Comparison of ENCODE assay signal across 8 cellular contexts in genomic region chr2:28390857-28391563, GRCh38. TPM values are rescaled to one million over a fixed set of nuclear protein-coding genes. Genes with fewer than 3 reads are reported as not detected.
DNase-seq lines count a peak whose midpoint lies in the region; ATAC-seq and FAIRE-seq lines count a peak whose summit lies in the region.

No MANE protein-coding gene starts in this region.

- H3K4me1 Mint-ChIP-seq in CD4-positive, alpha-beta memory T cell: peaks cover 7 to 42% (median 13%) of the 10 kb centered on the region in 4 donors

- CTCF ChIA-PET in CD4-positive, alpha-beta memory T cell (lab: Charles Lee; ENCODE audit: partially characterized antibody): interaction anchor here (0.6 to 2.0 kb wide), 10 partner anchors 9 to 62 kb away, joined by 3 to 7 read pairs (median 5); no protein-coding TSS in a partner anchor

- no peaks in the 10 kb centered on the region for H3K27me3 ChIP-seq in CD4-positive, alpha-beta memory T cell (ENCODE audit: insufficient read depth, low read length)
- H3K27me3 ChIP-seq in esophagus (ENCODE audit: control insufficient read depth in 1 of 2, insufficient read depth in 2 of 2, low read length in 2 of 2): no peaks in the 10 kb centered on the region
- H3K27me3 ChIP-seq in mucosa of rectum (ENCODE audit: control insufficient read depth in 2 of 2, insufficient read depth in 2 of 2, low read length in 2 of 2): no peaks in the 10 kb centered on the region

- H3K9me3 ChIP-seq in CD4-positive, alpha-beta memory T cell (ENCODE audit: control insufficient read depth in 1 of 2, low read length in 2 of 2): no peaks in the 10 kb centered on the region
- H3K9me3 ChIP-seq in esophagus (ENCODE audit: control insufficient read depth in 2 of 2, insufficient read depth in 1 of 2, low read depth in 1 of 2, low read length in 1 of 2): no peaks in the 10 kb centered on the region
- H3K9me3 ChIP-seq in mucosa of rectum (ENCODE audit: control insufficient read depth in 2 of 2, low read length in 2 of 2): no peaks in the 10 kb centered on the region

- peak overlapping the region; percentile 92 to 99 for H3K9ac ChIP-seq in mucosa of rectum (ENCODE audit: low read depth in 1 of 2, low read length in 2 of 2)

- no peak for FAIRE-seq in urothelium cell line (lab: Jason Lieb, UNC)

- H3K9me3 Mint-ChIP-seq in CD4-positive, alpha-beta memory T cell: peaks cover 0 to 5% (median under 1%) of the 10 kb centered on the region in 8 donors

- H3K36me3 Mint-ChIP-seq in CD4-positive, alpha-beta memory T cell: peaks cover 0 to 7% of the 10 kb centered on the region in 2 donors

- peak overlapping the region in 6 of 7 donors; percentile 96 to 99 (median 98) for H3K27ac Mint-ChIP-seq in CD4-positive, alpha-beta memory T cell

- no peaks in the 10 kb centered on the region for H3K36me3 ChIP-seq in CD4-positive, alpha-beta memory T cell (ENCODE audit: insufficient read depth, low read length)
- H3K36me3 ChIP-seq in esophagus (ENCODE audit: control insufficient read depth in 2 of 2, insufficient read depth in 2 of 2, low read length in 1 of 2) (no peaks in the 10 kb centered on the region), mucosa of rectum (ENCODE audit: control insufficient read depth in 2 of 2, insufficient read depth in 2 of 2, low read length in 2 of 2) (peaks cover 0 to 3% of the 10 kb centered on the region in 2 donors)

- 0 to 1% methylated on average over 40 to 41 of the region's 41 CpGs for WGBS in esophagus, 2 donors

- DNase-seq in CD4-positive, alpha-beta memory T cell: no peak
- DNase-seq in GOT3 (lab: John Stamatoyannopoulos, UW) (peak; percentile 54), T1000 (lab: John Stamatoyannopoulos, UW) (peak; percentile 71), urothelium cell line (ENCODE audit: low spot score) (peak; percentile 57), NCI-H1048 (lab: John Stamatoyannopoulos, UW) (no peak)

- H3K4me3 ChIP-seq in CD4-positive, alpha-beta memory T cell (ENCODE audit: low read length in 2 of 2): peak overlapping the region; percentile 84 to 87
- H3K4me3 ChIP-seq in esophagus (ENCODE audit: low read depth in 1 of 2, low read length in 2 of 2): peak overlapping the region; percentile 55 to 99
- peak overlapping the region; percentile 87 to 93 for H3K4me3 ChIP-seq in mucosa of rectum (ENCODE audit: low read length in 2 of 2)

- ATAC-seq in GM21576 (IDR thresholded peaks at IDR 0.05; ENCODE audit: unreplicated experiment): no peak

- POLR2A ChIA-PET in CD4-positive, alpha-beta memory T cell (lab: Charles Lee; ENCODE audit: partially characterized antibody): interaction anchor here (0.6 to 5.2 kb wide), 11 partner anchors 10 to 232 kb away, joined by 3 to 115 read pairs (median 7); no protein-coding TSS in a partner anchor

- H3K4me3 Mint-ChIP-seq in CD4-positive, alpha-beta memory T cell: peak overlapping the region; percentile 87 to 94 (median 91)

- H3K4me1 ChIP-seq in CD4-positive, alpha-beta memory T cell (ENCODE audit: insufficient read depth, low read length): peaks cover 34% of the 10 kb centered on the region
- H3K4me1 ChIP-seq in esophagus (ENCODE audit: control insufficient read depth in 2 of 2, insufficient read depth in 2 of 2, low read length in 1 of 2): peaks cover 0 to 4% of the 10 kb centered on the region in 2 donors
- H3K4me1 ChIP-seq in mucosa of rectum (ENCODE audit: control insufficient read depth in 2 of 2, insufficient read depth in 2 of 2, low read length in 2 of 2): peaks cover 15 to 21% of the 10 kb centered on the region in 2 donors

- H3K27me3 Mint-ChIP-seq in CD4-positive, alpha-beta memory T cell: peaks cover 0 to 3% of the 10 kb centered on the region in 2 donors

- peak overlapping the region; percentile 89 for H3K27ac ChIP-seq in CD4-positive, alpha-beta memory T cell (ENCODE audit: low read depth, low read length)
- H3K27ac ChIP-seq in esophagus (ENCODE audit: low read depth in 2 of 2, low read length in 1 of 2) (peak overlapping the region; percentile 94), mucosa of rectum (ENCODE audit: low read depth in 2 of 2, low read length in 2 of 2) (peak overlapping the region; percentile 99 to 100)

- intact Hi-C loops in CD4-positive, alpha-beta memory T cell (cut with micrococcal nuclease): loop anchor here (1.0 kb wide), 1 partner anchor 32 kb away; no protein-coding TSS in a partner anchor

RNA-seq across cellular contexts. Expression of gene FOSL2, which starts 1.6 kb away (rescaled TPM):
- 1 to 10 TPM; 6.6 to 6.7 TPM for total RNA-seq in CD4-positive, alpha-beta memory T cell
- 1 to 10 TPM; 4.7 to 5.0 TPM for polyA plus RNA-seq in CD4-positive, alpha-beta memory T cell
- polyA plus RNA-seq in esophagus: 10 to 100 TPM; 53.2 to 60.0 TPM

Comparison
In these comparisons a context has a peak if more than half of its experiments do, and no peak if none do; other contexts are left out.
1. DNase-seq: peak in GOT3 (single experiment), T1000 (single experiment) and urothelium cell line (single experiment); none in CD4-positive, alpha-beta memory T cell (0 of 5) and NCI-H1048 (single experiment).
2. RNA of gene FOSL2, which starts 1.6 kb away (polyA plus RNA-seq): 53.2 to 60.0 TPM in esophagus; 4.7 to 5.0 TPM in CD4-positive, alpha-beta memory T cell; every median in the first group is over 4 times any median in the second.
3. Peak in every context shown above with its lines, with median percentiles within 50 percentile points of each other: H3K27ac ChIP-seq and H3K4me3 ChIP-seq.